11 cellular contexts compared by ENCODE assay signal in the genomic region with DNA sequence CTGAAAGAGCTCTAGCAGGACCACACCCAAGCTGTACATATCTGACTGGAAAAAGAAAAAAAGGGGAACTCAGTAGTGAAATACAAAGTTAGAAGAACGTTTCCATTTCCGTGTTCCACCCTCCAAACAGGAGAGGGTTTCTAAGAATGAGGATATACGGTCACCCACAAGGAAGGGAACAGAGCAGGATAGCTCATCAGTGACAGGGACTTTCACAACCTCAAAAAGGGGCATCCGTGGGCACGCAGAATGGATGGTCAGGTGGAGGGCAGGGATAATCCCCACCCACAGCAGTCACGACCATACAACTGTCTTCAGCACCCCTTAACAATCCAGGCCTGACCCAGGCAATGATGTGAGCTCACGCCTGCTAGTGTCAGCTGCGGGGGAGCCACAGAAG. TPM values are rescaled to one million over a fixed set of nuclear protein-coding genes. Genes with fewer than 3 reads are reported as not detected.
DNase-seq lines count a peak whose midpoint lies in the region; ATAC-seq and TF ChIP-seq lines count a peak whose summit lies in the region.
"Had no signal": no experiment of that assay in that cellular context is flagged by ENCODE, and none has a peak within 500 bp of the region (broad histone marks: within the 10 kb centered on the region; RNA-seq: fewer than 3 reads in every experiment).

No MANE protein-coding gene starts in this region.

- H3K4me1 Mint-ChIP-seq in activated naive CD4-positive, alpha-beta T cell treated with anti-CD3 and anti-CD28 coated beads for 36 hours (ENCODE audit: low read depth) = peaks cover 14% of the 10 kb centered on the region
- peaks cover 21% of the 10 kb centered on the region for H3K4me1 Mint-ChIP-seq in activated CD8-positive, alpha-beta T cell treated with anti-CD3 and anti-CD28 coated beads for 36 hours (ENCODE audit: low read depth)

- H3K36me3 ChIP-seq in left lung (peaks cover 7 to 96% of the 10 kb centered on the region in 2 donors), thoracic aorta (peaks cover 70% of the 10 kb centered on the region)

- DNase-seq in activated naive CD4-positive, alpha-beta T cell treated with anti-CD3 and anti-CD28 coated beads for 36 hours = no peak
- DNase-seq in activated naive CD4-positive, alpha-beta T cell (lab: John Stamatoyannopoulos, UW) = no peak
- DNase-seq in activated CD8-positive, alpha-beta T cell treated with anti-CD3 and anti-CD28 coated beads for 36 hours = peak; percentile 22
- DNase-seq in left lung = peak in 1 of 2 donors; percentile 38
- no peak for DNase-seq in thoracic aorta (ENCODE audit: low spot score)

- H3K4me3 ChIP-seq in left lung = peak overlapping the region in 1 of 2 donors; percentile 48
- H3K4me3 ChIP-seq in thoracic aorta = no peak overlapping the region
- H3K4me3 ChIP-seq: SJCRH30 had no signal

- H3K27me3 Mint-ChIP-seq in activated naive CD4-positive, alpha-beta T cell treated with anti-CD3 and anti-CD28 coated beads for 36 hours (ENCODE audit: low read depth) = no peaks in the 10 kb centered on the region
- no peaks in the 10 kb centered on the region for H3K27me3 Mint-ChIP-seq in activated CD8-positive, alpha-beta T cell treated with anti-CD3 and anti-CD28 coated beads for 36 hours
- H3K27me3 Mint-ChIP-seq: progenitor cell of endocrine pancreas had no signal

- H3K9me3 Mint-ChIP-seq in activated naive CD4-positive, alpha-beta T cell treated with anti-CD3 and anti-CD28 coated beads for 36 hours = no peaks in the 10 kb centered on the region
- no peaks in the 10 kb centered on the region for H3K9me3 Mint-ChIP-seq in activated CD8-positive, alpha-beta T cell treated with anti-CD3 and anti-CD28 coated beads for 36 hours

- no peak overlapping the region for H3K4me3 Mint-ChIP-seq in activated naive CD4-positive, alpha-beta T cell treated with anti-CD3 and anti-CD28 coated beads for 36 hours
- H3K4me3 Mint-ChIP-seq in activated CD8-positive, alpha-beta T cell treated with anti-CD3 and anti-CD28 coated beads for 36 hours = no peak overlapping the region

- H3K9me3 ChIP-seq in left lung (no peaks in the 10 kb centered on the region), thoracic aorta (no peaks in the 10 kb centered on the region)
- H3K9me3 ChIP-seq: SJCRH30 had no signal

- H3K4me1 ChIP-seq in left lung (peaks cover 0 to 29% of the 10 kb centered on the region in 2 donors), thoracic aorta (ENCODE audit: control insufficient read depth in 1 of 2, low read depth in 2 of 2) (no peaks in the 10 kb centered on the region)

- POLR2A ChIA-PET in activated CD8-positive, alpha-beta T cell treated with anti-CD3 and anti-CD28 coated beads for 36 hours (lab: Charles Lee) = interaction anchor here (0.6 to 1.7 kb wide), 8 partner anchors 10 to 159 kb away, joined by 3 to 5 read pairs (median 4); a partner anchor contains a TSS

- H3K27ac ChIP-seq in left lung (peak overlapping the region; percentile 58 to 93), thoracic aorta (peak overlapping the region; percentile 16 to 21)
- H3K27ac ChIP-seq: SJCRH30 had no signal

- H3K27me3 ChIP-seq in left lung = no peaks in the 10 kb centered on the region
- H3K27me3 ChIP-seq in thoracic aorta (replicated peaks; ENCODE audit: insufficient read depth) = no peaks in the 10 kb centered on the region
- H3K27me3 ChIP-seq: SJCRH30 had no signal

- H3K36me3 Mint-ChIP-seq in activated naive CD4-positive, alpha-beta T cell treated with anti-CD3 and anti-CD28 coated beads for 36 hours (ENCODE audit: low read depth) = peaks cover 57% of the 10 kb centered on the region
- H3K36me3 Mint-ChIP-seq in activated CD8-positive, alpha-beta T cell treated with anti-CD3 and anti-CD28 coated beads for 36 hours (ENCODE audit: low read depth) = peaks cover 61% of the 10 kb centered on the region

- CTCF ChIA-PET in activated naive CD4-positive, alpha-beta T cell treated with anti-CD3 and anti-CD28 coated beads for 36 hours (lab: Charles Lee) = interaction anchor here (0.8 to 1.4 kb wide), 5 partner anchors 12 to 81 kb away, joined by 3 to 5 read pairs (median 3); no protein-coding TSS in a partner anchor
- CTCF ChIA-PET in activated CD8-positive, alpha-beta T cell treated with anti-CD3 and anti-CD28 coated beads for 36 hours (lab: Charles Lee) = interaction anchor here (0.9 to 1.4 kb wide), 3 partner anchors 11 to 80 kb away, joined by 3 to 7 read pairs (median 4); no protein-coding TSS in a partner anchor

- no peak for TF ChIP-seq CTCF in activated CD8-positive, alpha-beta T cell treated with anti-CD3 and anti-CD28 coated beads for 36 hours (IDR thresholded peaks at IDR 0.05)
- TF ChIP-seq CTCF in left lung (IDR thresholded peaks at IDR 0.05) = no peak
- TF ChIP-seq CTCF in thoracic aorta (IDR thresholded peaks at IDR 0.05) = no peak

- no peak for ATAC-seq in activated CD8-positive, alpha-beta T cell treated with anti-CD3 and anti-CD28 coated beads for 36 hours
- ATAC-seq in left lung (peak; percentile 60), thoracic aorta (ENCODE audit: insufficient number of reproducible peaks, low FRiP score, low read depth) (no peak), HG03342 (IDR thresholded peaks at IDR 0.05; ENCODE audit: unreplicated experiment) (no peak), GM18870 (IDR thresholded peaks at IDR 0.05; ENCODE audit: unreplicated experiment) (no peak), GM19324 (IDR thresholded peaks at IDR 0.05; ENCODE audit: low FRiP score, unreplicated experiment) (no peak)

- peak overlapping the region; percentile 62 for H3K27ac Mint-ChIP-seq in activated naive CD4-positive, alpha-beta T cell treated with anti-CD3 and anti-CD28 coated beads for 36 hours
- peak overlapping the region; percentile 82 for H3K27ac Mint-ChIP-seq in activated CD8-positive, alpha-beta T cell treated with anti-CD3 and anti-CD28 coated beads for 36 hours

- intact Hi-C loops in activated naive CD4-positive, alpha-beta T cell treated with anti-CD3 and anti-CD28 coated beads for 36 hours (cut with micrococcal nuclease) = loop anchor here (1.0 kb wide), 1 partner anchor 79 kb away; no protein-coding TSS in a partner anchor
- intact Hi-C loops in activated CD8-positive, alpha-beta T cell treated with anti-CD3 and anti-CD28 coated beads for 36 hours (cut with micrococcal nuclease) = no loop called here
- intact Hi-C loops in left lung (cut with DNase I) = no loop called here

RNA-seq across cellular contexts. Expression of a gene that starts 4.3 kb away (rescaled TPM):
- not detected for total RNA-seq in activated naive CD4-positive, alpha-beta T cell treated with anti-CD3 and anti-CD28 coated beads for 36 hours
- under 1 TPM in 1 of 2 experiments, not detected in 1; 0.27 TPM for total RNA-seq in activated CD8-positive, alpha-beta T cell treated with anti-CD3 and anti-CD28 coated beads for 36 hours
- total RNA-seq in left lung = under 1 TPM; 0.26 to 0.29 TPM
- total RNA-seq in thoracic aorta = not detected
- total RNA-seq: glomerular endothelial cell had no signal

RNA-seq across cellular contexts. Expression of a gene that starts 17.8 kb away (rescaled TPM):
- total RNA-seq in activated naive CD4-positive, alpha-beta T cell treated with anti-CD3 and anti-CD28 coated beads for 36 hours = 10 to 100 TPM; 30.8 to 32.2 TPM
- 10 to 100 TPM; 50.6 to 54.7 TPM for total RNA-seq in activated CD8-positive, alpha-beta T cell treated with anti-CD3 and anti-CD28 coated beads for 36 hours
- total RNA-seq in left lung = 10 to 100 TPM; 24.9 to 35.5 TPM
- total RNA-seq in thoracic aorta = 10 to 100 TPM; 37.0 to 47.1 TPM

RNA-seq across cellular contexts. Expression of a gene that starts 18.1 kb away (rescaled TPM):
- total RNA-seq in activated naive CD4-positive, alpha-beta T cell treated with anti-CD3 and anti-CD28 coated beads for 36 hours = 10 to 100 TPM; 19.4 to 19.8 TPM
- total RNA-seq in activated CD8-positive, alpha-beta T cell treated with anti-CD3 and anti-CD28 coated beads for 36 hours = 10 to 100 TPM; 20.5 to 22.8 TPM
- total RNA-seq in left lung (10 to 100 TPM; 11.8 to 12.3 TPM), thoracic aorta (10 to 100 TPM in 1 of 2 donors, 1 to 10 TPM in 1; 8.4 to 14.2 TPM)

RNA-seq across cellular contexts. Expression of a gene that starts 32.1 kb away (rescaled TPM):
- total RNA-seq in activated naive CD4-positive, alpha-beta T cell treated with anti-CD3 and anti-CD28 coated beads for 36 hours = 100 to 1,000 TPM; 119 to 124 TPM
- total RNA-seq in activated CD8-positive, alpha-beta T cell treated with anti-CD3 and anti-CD28 coated beads for 36 hours = 100 to 1,000 TPM; 110 to 115 TPM
- total RNA-seq in left lung (10 to 100 TPM; 93.2 to 98.9 TPM), thoracic aorta (100 to 1,000 TPM; 143 to 201 TPM)

RNA-seq across cellular contexts. Expression of a gene that starts 56.4 kb away (rescaled TPM):
- total RNA-seq in activated naive CD4-positive, alpha-beta T cell treated with anti-CD3 and anti-CD28 coated beads for 36 hours = not detected
- under 1 TPM in 1 of 2 experiments, not detected in 1; 0.59 TPM for total RNA-seq in activated CD8-positive, alpha-beta T cell treated with anti-CD3 and anti-CD28 coated beads for 36 hours
- total RNA-seq in left lung (1 to 10 TPM in 1 of 2 donors, under 1 TPM in 1; 0.09 to 1.5 TPM), thoracic aorta (under 1 TPM in 1 of 2 donors, not detected in 1; 0.14 TPM)
- total RNA-seq: glomerular endothelial cell had no signal
